Comparison of ENCODE assay signal across 33 cellular contexts in the genomic region with DNA sequence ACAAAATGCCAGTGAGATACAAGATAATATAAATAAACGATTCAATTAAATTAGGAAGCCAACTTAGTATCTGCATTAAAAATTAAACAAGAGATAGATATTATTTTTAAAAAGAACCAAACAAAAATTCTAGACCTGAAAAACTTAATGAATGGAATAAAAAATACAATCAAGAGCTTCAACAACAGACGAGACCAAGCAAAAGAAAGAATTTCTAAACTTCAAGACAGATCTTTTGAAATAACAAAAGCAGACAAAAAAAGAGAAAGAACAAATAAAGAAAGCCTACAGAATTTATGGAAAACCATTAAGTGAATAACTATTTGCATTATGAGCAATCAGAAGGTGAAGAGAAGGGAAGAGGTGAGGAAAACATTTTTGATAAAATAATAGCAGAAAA.
"Had no signal": no experiment of that assay in that cellular context is flagged by ENCODE, and none has a peak within 500 bp of the region (broad histone marks: within the 10 kb centered on the region; RNA-seq: fewer than 3 reads in every experiment).

No MANE protein-coding gene starts in this region.

- DNase-seq: activated B cell treated with CpG ODN at 0.5 μM for 24 hours; activated CD4-positive, alpha-beta memory T cell treated with anti-CD3 and anti-CD28 coated beads for 36 hours; activated CD4-positive, alpha-beta T cell treated with anti-CD3 and anti-CD28 coated beads for 4 hours; activated CD4-positive, alpha-beta T cell treated with anti-CD3 and anti-CD28 coated beads, Interleukin-2, amount 10 ng/mL, durations not matched to agents 24 days and 14 days; activated CD4-positive, alpha-beta T cell treated with anti-CD3 and anti-CD28 coated beads, Interleukin-2, amount 50 U/mL, for 1 hour; activated CD4-positive, alpha-beta T cell treated with anti-CD3 and anti-CD28 coated beads, Interleukin-2, amount 50 U/mL, for 4 hours; activated CD4-positive, CD25-positive, alpha-beta regulatory T cell treated with anti-CD3 and anti-CD28 coated beads, Interleukin-2, amount 50 U/mL, for 72 hours; activated CD8-positive, alpha-beta memory T cell treated with anti-CD3 and anti-CD28 coated beads, Interleukin-2, amount 50 U/mL, for 4 hours; activated CD8-positive, alpha-beta T cell treated with anti-CD3 and anti-CD28 coated beads for 36 hours; activated effector memory CD4-positive, alpha-beta T cell treated with anti-CD3 and anti-CD28 coated beads, Interleukin-2, amount 50 U/mL, for 16 hours; activated gamma-delta T cell treated with Interleukin-2 at 50 U/mL for 16 hours; activated naive CD4-positive, alpha-beta T cell; activated naive CD4-positive, alpha-beta T cell treated with anti-CD3 and anti-CD28 coated beads for 36 hours; activated naive CD4-positive, alpha-beta T cell treated with anti-CD3 and anti-CD28 coated beads, Interleukin-2, amount 50 U/mL, for 16 hours; activated naive CD8-positive, alpha-beta T cell treated with anti-CD3 and anti-CD28 coated beads for 36 hours; activated T-cell treated with anti-CD3 and anti-CD28 coated beads for 4 hours; activated T-cell treated with anti-CD3 and anti-CD28 coated beads, Interleukin-2, amount 50 U/mL, for 1 hour; activated T-cell treated with anti-CD3 and anti-CD28 coated beads, Interleukin-2, amount 50 U/mL, for 4 hours; activated T-cell treated with anti-CD3 and anti-CD28 coated beads, Interleukin-2, amount 50 U/mL, for 72 hours; amygdala; anterior cingulate cortex; caudate nucleus; cerebellar nuclear complex; T-helper 1 cell; T-helper 2 cell; T-helper 9 cell had no signal

- H3K36me3 ChIP-seq: ascending aorta, cardiac muscle cell had no signal

- H3K4me1 ChIP-seq: ascending aorta had no signal

- ATAC-seq: activated CD8-positive, alpha-beta T cell treated with anti-CD3 and anti-CD28 coated beads for 36 hours; activated naive CD4-positive, alpha-beta T cell treated with anti-CD3 and anti-CD28 coated beads, Interleukin-2, amount 50 U/mL, for 72 hours; activated T-cell treated with anti-CD3 and anti-CD28 coated beads, Interleukin-2, amount 50 U/mL, for 4 hours; activated T-cell treated with anti-CD3 and anti-CD28 coated beads, Interleukin-2, amount 50 U/mL, for 72 hours; activated T-helper 17 cell treated with anti-CD3 and anti-CD28 coated beads, Interleukin-2, amount 50 U/mL, for 72 hours had no signal

- FAIRE-seq: bronchial epithelial cell, TTC549 had no signal

- H3K27ac ChIP-seq: ascending aorta, cardiac muscle cell, VCaP had no signal

- H3K4me3 ChIP-seq: ascending aorta, cardiac muscle cell had no signal

- H3K27me3 ChIP-seq: ascending aorta, cardiac muscle cell had no signal
